8 cellular contexts compared by ENCODE assay signal in genomic region chr1:8858888-8859706, GRCh38. TPM values are rescaled to one million over a fixed set of nuclear protein-coding genes. Genes with fewer than 3 reads are reported as not detected.
DNase-seq lines count a peak whose midpoint lies in the region; ATAC-seq and TF ChIP-seq lines count a peak whose summit lies in the region.

No MANE protein-coding gene starts in this region.

- no peaks in the 10 kb centered on the region for H3K27me3 Mint-ChIP-seq in stimulated activated naive CD8-positive, alpha-beta T cell treated with anti-CD3 and anti-CD28 coated beads, Interleukin-15, amount 100 ng/mL, for 72 hours

- H3K9me3 Mint-ChIP-seq in stimulated activated naive CD8-positive, alpha-beta T cell treated with anti-CD3 and anti-CD28 coated beads, Interleukin-15, amount 100 ng/mL, for 72 hours, result peaks cover 0 to 12% of the 10 kb centered on the region in 2 donors

- H3K4me3 Mint-ChIP-seq in stimulated activated naive CD8-positive, alpha-beta T cell treated with anti-CD3 and anti-CD28 coated beads, Interleukin-15, amount 100 ng/mL, for 72 hours, result no peak overlapping the region

- peak overlapping the region in 1 of 2 donors; percentile 82 for H3K27ac Mint-ChIP-seq in stimulated activated naive CD8-positive, alpha-beta T cell treated with anti-CD3 and anti-CD28 coated beads, Interleukin-15, amount 100 ng/mL, for 72 hours

- ATAC-seq in stimulated activated naive CD8-positive, alpha-beta T cell treated with anti-CD3 and anti-CD28 coated beads, Interleukin-15, amount 100 ng/mL, for 72 hours, result peak; percentile 56
- ATAC-seq in HG03439 (IDR thresholded peaks at IDR 0.05; ENCODE audit: unreplicated experiment), result no peak

- WGBS in lower leg skin, 2 donors, result 71 to 74% methylated on average over 12 of the region's 12 CpGs

- no peak for TF ChIP-seq CTCF in lower leg skin (IDR thresholded peaks at IDR 0.05)

- no peak overlapping the region for H3K4me3 ChIP-seq in lower leg skin (ENCODE audit: low read depth, poor library complexity, severe bottlenecking)

- TF ChIP-seq POLR2A in lower leg skin (IDR thresholded peaks at IDR 0.05), result no peak

- intact Hi-C loops in lower leg skin (cut with DNase I; ENCODE audit: low total_unique reads), result loop anchor here (10.0 kb wide), 1 partner anchor 126 kb away; no protein-coding TSS in a partner anchor

- in situ Hi-C loops in SK-MEL-5 (cut with HindIII; ENCODE audit: low pct_unique_long_range_greater_than_20kb, low sequenced_read_pairs), result no loop called here

- DNase-seq in DMS 273 treated with DMSO at 0.1 percent for 48 hours (lab: John Stamatoyannopoulos, UW) (peak; percentile 43), HT1080 (ENCODE audit: low read depth) (peak; percentile 56), SK-MEL-5 (ENCODE audit: low read depth, low spot score) (peak; percentile 74), astrocyte of the hippocampus (ENCODE audit: low read depth, low spot score) (peak; percentile 74), iris pigment epithelial cell (ENCODE audit: low read depth) (peak; percentile 64), lower leg skin (ENCODE audit: low spot score in 2 of 2) (no peak)
- DNase-seq in stimulated activated naive CD8-positive, alpha-beta T cell treated with anti-CD3 and anti-CD28 coated beads, Interleukin-15, amount 100 ng/mL, for 72 hours, result peak; percentile 47 to 54

- H3K4me1 Mint-ChIP-seq in stimulated activated naive CD8-positive, alpha-beta T cell treated with anti-CD3 and anti-CD28 coated beads, Interleukin-15, amount 100 ng/mL, for 72 hours, result peaks cover 56% of the 10 kb centered on the region

RNA-seq across cellular contexts. Expression of gene ENO1, which starts 19.4 kb away (rescaled TPM):
- total RNA-seq in HT1080 (2014; rRNA removed; shearing (Covaris generic)), result 3,632 and 3,729 TPM in 2 replicates
- polyA plus RNA-seq in HT1080 (2015; cell fraction: cytosol; rRNA removed), result 2,345 and 2,620 TPM in 2 replicates
- 3,922 and 4,106 TPM in 2 replicates for polyA plus RNA-seq in HT1080 (2015; cell fraction: nucleus; rRNA removed)
- 2,649 and 2,664 TPM in 2 replicates for total RNA-seq in SK-MEL-5 (2014; rRNA removed; shearing (Covaris generic))
- polyA plus RNA-seq in SK-MEL-5 (2015; cell fraction: cytosol; rRNA removed), result 1,654 and 1,719 TPM in 2 replicates
- 712 and 723 TPM in 2 replicates for polyA plus RNA-seq in SK-MEL-5 (2015; cell fraction: nucleus; rRNA removed)
- 100 to 1,000 TPM; 351 to 688 (median 453) TPM for total RNA-seq in lower leg skin

RNA-seq across cellular contexts. Expression of gene RERE, which starts 41.7 kb away (rescaled TPM):
- 9.6 and 12.4 TPM in 2 replicates for total RNA-seq in HT1080 (2014; rRNA removed; shearing (Covaris generic))
- 17.6 and 25.0 TPM in 2 replicates for polyA plus RNA-seq in HT1080 (2015; cell fraction: cytosol; rRNA removed)
- 29.7 and 30.7 TPM in 2 replicates for polyA plus RNA-seq in HT1080 (2015; cell fraction: nucleus; rRNA removed)
- 20.0 and 30.3 TPM in 2 replicates for total RNA-seq in SK-MEL-5 (2014; rRNA removed; shearing (Covaris generic))
- polyA plus RNA-seq in SK-MEL-5 (2015; cell fraction: cytosol; rRNA removed), result 45.1 and 50.0 TPM in 2 replicates
- polyA plus RNA-seq in SK-MEL-5 (2015; cell fraction: nucleus; rRNA removed), result 17.6 and 18.7 TPM in 2 replicates
- 10 to 100 TPM; 41.0 to 84.9 (median 76.8) TPM for total RNA-seq in lower leg skin

Comparison
In these comparisons a context has a peak if more than half of its experiments do, and no peak if none do; other contexts are left out.
1. DNase-seq: peak in DMS 273 treated with DMSO at 0.1 percent for 48 hours (single experiment), HT1080 (single experiment), SK-MEL-5 (single experiment), astrocyte of the hippocampus (single experiment), iris pigment epithelial cell (single experiment) and stimulated activated naive CD8-positive, alpha-beta T cell treated with anti-CD3 and anti-CD28 coated beads, Interleukin-15, amount 100 ng/mL, for 72 hours (2 of 2); none in lower leg skin (0 of 2).